ENCODE assay signal across 31 cellular contexts in the genomic region with DNA sequence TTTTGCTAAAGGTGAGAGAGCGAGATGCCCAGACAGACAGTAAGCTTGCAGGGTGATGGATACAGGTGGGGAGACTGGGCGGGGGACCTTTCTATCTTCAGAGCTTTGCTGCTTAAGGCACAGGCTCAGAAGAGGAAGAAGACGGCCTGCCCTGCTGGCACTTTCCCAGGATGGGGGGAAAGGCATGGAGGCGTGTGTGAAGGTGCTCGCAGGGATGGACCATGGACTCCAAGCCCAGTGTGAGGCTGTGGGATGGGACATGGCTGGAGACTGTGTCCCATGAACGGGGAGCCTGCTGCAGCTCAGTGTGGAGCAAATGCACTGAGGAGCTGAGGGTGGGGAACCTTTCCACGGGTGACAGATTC.
"Had no signal": no experiment of that assay in that cellular context is flagged by ENCODE, and none has a peak within 500 bp of the region (broad histone marks: within the 10 kb centered on the region; RNA-seq: fewer than 3 reads in every experiment).

No MANE protein-coding gene starts in this region.

- H3K27me3 Mint-ChIP-seq: activated CD4-positive, alpha-beta memory T cell treated with anti-CD3 and anti-CD28 coated beads, Interleukin-2, amount 10 ng/mL, durations not matched to agents 7 days and 5 days had no signal

- H3K36me3 Mint-ChIP-seq: activated naive CD4-positive, alpha-beta T cell treated with anti-CD3 and anti-CD28 coated beads, Interleukin-2, amount 50 U/mL, for 24 hours; activated naive CD8-positive, alpha-beta T cell treated with anti-CD3 and anti-CD28 coated beads, Interleukin-2, amount 10 ng/mL, durations not matched to agents 7 days and 5 days had no signal

- H3K36me3 ChIP-seq: ascending aorta, cardiac muscle cell, SJCRH30, WERI-Rb-1 had no signal

- H3K9me3 ChIP-seq: ascending aorta, SJCRH30 had no signal

- H3K27ac Mint-ChIP-seq: activated CD4-positive, alpha-beta memory T cell treated with anti-CD3 and anti-CD28 coated beads, Interleukin-2, amount 10 ng/mL, durations not matched to agents 7 days and 5 days; activated naive CD4-positive, alpha-beta T cell treated with anti-CD3 and anti-CD28 coated beads, Interleukin-2, amount 50 U/mL, for 24 hours; activated naive CD8-positive, alpha-beta T cell treated with anti-CD3 and anti-CD28 coated beads, Interleukin-2, amount 10 ng/mL, durations not matched to agents 7 days and 5 days; activated T-cell treated with anti-CD3 and anti-CD28 coated beads, Interleukin-2, amount 50 U/mL, for 24 hours; activated T-helper 2 cell treated with anti-CD3 and anti-CD28 coated beads, Interferon-gamma antibody, Interleukin-2, Interleukin-4, amounts not matched to agents 10 μg/mL and 5 μg/mL and 100 μg/mL, durations not matched to agents 14 hours and 24 hours and 36 hours had no signal

- ATAC-seq: Panc1 had no signal

- H3K4me1 Mint-ChIP-seq: activated CD4-positive, alpha-beta memory T cell treated with anti-CD3 and anti-CD28 coated beads, Interleukin-2, amount 10 ng/mL, durations not matched to agents 7 days and 5 days; activated naive CD4-positive, alpha-beta T cell treated with anti-CD3 and anti-CD28 coated beads, Interleukin-2, amount 50 U/mL, for 24 hours; activated naive CD8-positive, alpha-beta T cell treated with anti-CD3 and anti-CD28 coated beads, Interleukin-2, amount 10 ng/mL, durations not matched to agents 7 days and 5 days; central memory CD8-positive, alpha-beta T cell had no signal

- H3K27me3 ChIP-seq: ascending aorta, cardiac muscle cell, SJCRH30 had no signal

- H3K4me3 Mint-ChIP-seq: activated CD4-positive, alpha-beta memory T cell treated with anti-CD3 and anti-CD28 coated beads, Interleukin-2, amount 10 ng/mL, durations not matched to agents 7 days and 5 days; activated naive CD4-positive, alpha-beta T cell treated with anti-CD3 and anti-CD28 coated beads, Interleukin-2, amount 50 U/mL, for 24 hours; activated naive CD8-positive, alpha-beta T cell treated with anti-CD3 and anti-CD28 coated beads, Interleukin-2, amount 10 ng/mL, durations not matched to agents 7 days and 5 days; activated T-cell treated with anti-CD3 and anti-CD28 coated beads, Interleukin-2, amount 50 U/mL, for 24 hours; central memory CD8-positive, alpha-beta T cell had no signal

- DNase-seq: activated CD4-positive, alpha-beta memory T cell treated with anti-CD3 and anti-CD28 coated beads, Interleukin-2, amount 10 ng/mL, durations not matched to agents 7 days and 5 days; activated CD4-positive, alpha-beta T cell treated with anti-CD3 and anti-CD28 coated beads for 1 hour; activated CD4-positive, alpha-beta T cell treated with anti-CD3 and anti-CD28 coated beads for 48 hours; activated CD4-positive, CD25-positive, alpha-beta regulatory T cell; activated gamma-delta T cell; activated naive CD4-positive, alpha-beta T cell treated with Interleukin-2 at 50 U/mL for 16 hours; activated naive CD8-positive, alpha-beta T cell treated with anti-CD3 and anti-CD28 coated beads, Interleukin-2, amount 10 ng/mL, durations not matched to agents 7 days and 5 days; activated T-cell treated with anti-CD3 and anti-CD28 coated beads, Interleukin-2, amount 50 U/mL, for 24 hours; amygdala; NCI-H1092 treated with DMSO at 0.1 percent for 48 hours; NCI-H1417; NCI-H146; NCI-H187; NCI-H2081; NCI-H2171 treated with DMSO at 0.1 percent for 48 hours; NCI-H2227 treated with DMSO at 0.1 percent for 48 hours; NCI-H446 treated with DMSO at 0.1 percent for 48 hours; NCI-H524; NCI-H69; NCI-H82; SHP77; SJCRH30; T1000; WERI-Rb-1 had no signal

- H3K27ac ChIP-seq: ascending aorta, cardiac muscle cell, SJCRH30, SK-N-MC, WERI-Rb-1 had no signal

- H3K9me3 Mint-ChIP-seq: central memory CD8-positive, alpha-beta T cell had no signal

- H3K4me3 ChIP-seq: ascending aorta, cardiac muscle cell, SJCRH30, SK-N-MC had no signal
